ENCODE assay signal across 1 cellular context in genomic region chr16:78307824-78308528, GRCh38.
TF ChIP-seq lines count a peak whose summit lies in the region.

No MANE protein-coding gene starts in this region.

TF ChIP-seq in GM23338, 12 proteins besides CTCF, POLR2A, EP300 and RAD21 (continued from another document):
- TF ChIP-seq REST (IDR thresholded peaks at IDR 0.05; ENCODE audit: unreplicated experiment) (no peak), POLR2AphosphoS5 (IDR thresholded peaks at IDR 0.05; ENCODE audit: low read depth) (no peak), ETS1 (IDR thresholded peaks at IDR 0.05) (no peak), CREB1 (CRISPR knock-in tag; IDR thresholded peaks at IDR 0.05; ENCODE audit: low read depth) (no peak), ZNF331 (CRISPR knock-in tag; IDR thresholded peaks at IDR 0.05; ENCODE audit: low read depth) (no peak), ZNF462 (CRISPR knock-in tag; IDR thresholded peaks at IDR 0.05) (no peak), ZNF114 (CRISPR knock-in tag; IDR thresholded peaks at IDR 0.05) (no peak)
